Comparison of ENCODE assay signal across 8 cellular contexts in genomic region chr11:71368966-71369365, GRCh38.
"Had no signal": no experiment of that assay in that cellular context is flagged by ENCODE, and none has a peak within 500 bp of the region (broad histone marks: within the 10 kb centered on the region; RNA-seq: fewer than 3 reads in every experiment).

No MANE protein-coding gene starts in this region.

- H3K4me2 ChIP-seq: KMS-11 had no signal

- H3K9ac ChIP-seq: GM23248, KMS-11 had no signal

- H3K4me3 ChIP-seq: GM23248 had no signal

- H3K27ac ChIP-seq: GM23248, KMS-11 had no signal

- DNase-seq: GM23248, GOT3, H9, HCEC 1CT, HFFc6, Karpas-422, KBM-7 had no signal

- H2AFZ ChIP-seq: GM23248 had no signal
